Comparison of ENCODE assay signal across 1 cellular context in genomic region chr1:114756949-114757454, GRCh38.
TF ChIP-seq lines count a peak whose summit lies in the region.

No MANE protein-coding gene starts in this region.

TF ChIP-seq in K562, 482 proteins besides CTCF, POLR2A, EP300 and RAD21 (continues in another document):
- TF ChIP-seq ZNF224 (CRISPR knock-in tag; IDR thresholded peaks at IDR 0.05) (no peak), HSF4 (CRISPR knock-in tag; IDR thresholded peaks at IDR 0.05; ENCODE audit: borderline replicate concordance) (0 out of 2 replicates have a peak, but pooled peaks have one; percentile 7), ZNF395 (CRISPR knock-in tag; IDR thresholded peaks at IDR 0.05) (0 out of 2 replicates have a peak, but pooled peaks have one; percentile 6), CEBPG (CRISPR knock-in tag; IDR thresholded peaks at IDR 0.05) (peak; percentile 83; the same call in 1 of the 2 replicates), CEBPG (tag; conservative IDR thresholded peaks at IDR 0.05 in 1 of 2, IDR thresholded peaks at IDR 0.05 in 1 of 2) (peak; percentile 74 to 88), GATA2 (CRISPR knock-in tag; IDR thresholded peaks at IDR 0.05) (peak; percentile 38; the same call in 1 of the 2 replicates), ZNF764 (CRISPR knock-in tag; IDR thresholded peaks at IDR 0.05; ENCODE audit: low read depth) (no peak), RAD51 (IDR thresholded peaks at IDR 0.05; ENCODE audit: borderline replicate concordance, low read depth) (0 out of 2 replicates have a peak, but pooled peaks have one; percentile 5), ZBTB11 (CRISPR knock-in tag; IDR thresholded peaks at IDR 0.05) (peak in 1 of 3 experiments; percentile 10; a peak in 1 of 6 replicates), ZBTB1 (CRISPR knock-in tag; IDR thresholded peaks at IDR 0.05; ENCODE audit: borderline replicate concordance, low read depth) (peak; percentile 59; the same call in 1 of the 2 replicates), ARID4B (CRISPR knock-in tag; IDR thresholded peaks at IDR 0.05) (peak; percentile 67; the same call in 1 of the 2 replicates), ZNF41 (CRISPR knock-in tag; conservative IDR thresholded peaks at IDR 0.05) (no peak), ATF3 (IDR thresholded peaks at IDR 0.05) (peak; percentile 42; the same call in 1 of the 2 replicates), ATF3 (CRISPR knock-in tag; conservative IDR thresholded peaks at IDR 0.05) (no peak), YY1 (IDR thresholded peaks at IDR 0.05; ENCODE audit: borderline replicate concordance in 1 of 3, control insufficient read depth in 1 of 3, extremely low read depth in 1 of 3, insufficient read depth in 3 of 3, insufficient read length in 1 of 3, insufficient replicate concordance in 2 of 3, low read depth in 1 of 3, low read length in 2 of 3) (no peak), ZBTB40 (IDR thresholded peaks at IDR 0.05) (no peak), ZBTB40 (CRISPR knock-in tag; IDR thresholded peaks at IDR 0.05) (no peak), ZNF431 (CRISPR knock-in tag; IDR thresholded peaks at IDR 0.05) (0 out of 2 replicates have a peak, but pooled peaks have one; percentile 4), SAP30 (IDR thresholded peaks at IDR 0.05; ENCODE audit: borderline replicate concordance, insufficient read depth, low read depth, low read length, poor library complexity, severe bottlenecking) (peak; percentile 81), ZC3H4 (CRISPR knock-in tag; IDR thresholded peaks at IDR 0.05; ENCODE audit: borderline replicate concordance) (peak; percentile 69; the same call in 1 of the 2 replicates), BHLHE40 (IDR thresholded peaks at IDR 0.05; ENCODE audit: low read length) (no peak)
- TF ChIP-seq, protein P1, sequence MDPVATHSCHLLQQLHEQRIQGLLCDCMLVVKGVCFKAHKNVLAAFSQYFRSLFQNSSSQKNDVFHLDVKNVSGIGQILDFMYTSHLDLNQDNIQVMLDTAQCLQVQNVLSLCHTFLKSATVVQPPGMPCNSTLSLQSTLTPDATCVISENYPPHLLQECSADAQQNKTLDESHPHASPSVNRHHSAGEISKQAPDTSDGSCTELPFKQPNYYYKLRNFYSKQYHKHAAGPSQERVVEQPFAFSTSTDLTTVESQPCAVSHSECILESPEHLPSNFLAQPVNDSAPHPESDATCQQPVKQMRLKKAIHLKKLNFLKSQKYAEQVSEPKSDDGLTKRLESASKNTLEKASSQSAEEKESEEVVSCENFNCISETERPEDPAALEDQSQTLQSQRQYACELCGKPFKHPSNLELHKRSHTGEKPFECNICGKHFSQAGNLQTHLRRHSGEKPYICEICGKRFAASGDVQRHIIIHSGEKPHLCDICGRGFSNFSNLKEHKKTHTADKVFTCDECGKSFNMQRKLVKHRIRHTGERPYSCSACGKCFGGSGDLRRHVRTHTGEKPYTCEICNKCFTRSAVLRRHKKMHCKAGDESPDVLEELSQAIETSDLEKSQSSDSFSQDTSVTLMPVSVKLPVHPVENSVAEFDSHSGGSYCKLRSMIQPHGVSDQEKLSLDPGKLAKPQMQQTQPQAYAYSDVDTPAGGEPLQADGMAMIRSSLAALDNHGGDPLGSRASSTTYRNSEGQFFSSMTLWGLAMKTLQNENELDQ (CRISPR knock-in tag; IDR thresholded peaks at IDR 0.05; ENCODE audit: borderline replicate concordance), result no peak
- TF ChIP-seq, protein P2, sequence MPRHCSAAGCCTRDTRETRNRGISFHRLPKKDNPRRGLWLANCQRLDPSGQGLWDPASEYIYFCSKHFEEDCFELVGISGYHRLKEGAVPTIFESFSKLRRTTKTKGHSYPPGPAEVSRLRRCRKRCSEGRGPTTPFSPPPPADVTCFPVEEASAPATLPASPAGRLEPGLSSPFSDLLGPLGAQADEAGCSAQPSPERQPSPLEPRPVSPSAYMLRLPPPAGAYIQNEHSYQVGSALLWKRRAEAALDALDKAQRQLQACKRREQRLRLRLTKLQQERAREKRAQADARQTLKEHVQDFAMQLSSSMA (CRISPR knock-in tag; IDR thresholded peaks at IDR 0.05), result peak; percentile 75
- TF ChIP-seq, protein P3, sequence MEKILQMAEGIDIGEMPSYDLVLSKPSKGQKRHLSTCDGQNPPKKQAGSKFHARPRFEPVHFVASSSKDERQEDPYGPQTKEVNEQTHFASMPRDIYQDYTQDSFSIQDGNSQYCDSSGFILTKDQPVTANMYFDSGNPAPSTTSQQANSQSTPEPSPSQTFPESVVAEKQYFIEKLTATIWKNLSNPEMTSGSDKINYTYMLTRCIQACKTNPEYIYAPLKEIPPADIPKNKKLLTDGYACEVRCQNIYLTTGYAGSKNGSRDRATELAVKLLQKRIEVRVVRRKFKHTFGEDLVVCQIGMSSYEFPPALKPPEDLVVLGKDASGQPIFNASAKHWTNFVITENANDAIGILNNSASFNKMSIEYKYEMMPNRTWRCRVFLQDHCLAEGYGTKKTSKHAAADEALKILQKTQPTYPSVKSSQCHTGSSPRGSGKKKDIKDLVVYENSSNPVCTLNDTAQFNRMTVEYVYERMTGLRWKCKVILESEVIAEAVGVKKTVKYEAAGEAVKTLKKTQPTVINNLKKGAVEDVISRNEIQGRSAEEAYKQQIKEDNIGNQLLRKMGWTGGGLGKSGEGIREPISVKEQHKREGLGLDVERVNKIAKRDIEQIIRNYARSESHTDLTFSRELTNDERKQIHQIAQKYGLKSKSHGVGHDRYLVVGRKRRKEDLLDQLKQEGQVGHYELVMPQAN (IDR thresholded peaks at IDR 0.05; ENCODE audit: borderline replicate concordance), result peak; percentile 83
